ENCODE assay signal across 34 cellular contexts in the genomic region with DNA sequence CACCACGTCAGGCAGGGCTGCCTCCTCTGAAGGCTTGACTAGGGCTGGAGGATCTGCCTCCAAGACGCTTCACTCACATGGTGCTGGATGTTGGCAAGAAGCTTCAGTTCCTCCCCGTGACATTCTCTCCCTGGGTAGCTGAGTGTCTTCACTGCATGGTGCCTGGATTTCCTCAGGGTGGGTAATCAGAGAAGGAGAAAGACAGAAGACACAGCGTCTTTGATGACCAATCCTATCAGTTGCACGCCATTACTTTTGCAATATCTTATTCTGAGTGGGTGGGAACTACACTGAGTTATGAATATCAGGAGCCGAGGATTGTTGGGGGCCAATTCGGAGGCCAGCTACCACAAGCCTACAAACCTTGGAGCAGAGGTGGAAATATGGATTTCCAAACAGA.
"Had no signal": no experiment of that assay in that cellular context is flagged by ENCODE, and none has a peak within 500 bp of the region (broad histone marks: within the 10 kb centered on the region; RNA-seq: fewer than 3 reads in every experiment).

No MANE protein-coding gene starts in this region.

- H3K36me3 ChIP-seq: MG63 had no signal

- H3K4me3 ChIP-seq: MG63 had no signal

- DNase-seq: Karpas-422, Kasumi-1, MG63, MM.1S, MV-4-11, NCI-H1048, NCI-H1092, NCI-H1092 treated with DMSO at 0.1 percent for 48 hours, NCI-H1105, NCI-H1105 treated with DMSO at 0.1 percent for 48 hours, NCI-H1417, NCI-H1417 treated with DMSO at 0.1 percent for 48 hours, NCI-H1436, NCI-H1436 treated with DMSO at 0.1 percent for 48 hours, NCI-H146, NCI-H1694, NCI-H1694 treated with DMSO at 0.1 percent for 48 hours, NCI-H187, NCI-H187 treated with DMSO at 0.1 percent for 48 hours, NCI-H1930, NCI-H2029, NCI-H2029 treated with DMSO at 0.1 percent for 48 hours, NCI-H2081, NCI-H2081 treated with DMSO at 0.1 percent for 48 hours, NCI-H2171, NCI-H2171 treated with DMSO at 0.1 percent for 48 hours, NCI-H2227 treated with DMSO at 0.1 percent for 48 hours, NCI-H226, NCI-H345, NCI-H446, NCI-H446 treated with DMSO at 0.1 percent for 48 hours, NCI-H510A, NCI-H510A treated with DMSO at 0.1 percent for 48 hours, NCI-H524 had no signal

- H3K9me3 ChIP-seq: MG63 had no signal
